ENCODE assay signal across 9 cellular contexts in genomic region chr12:49198431-49199155, GRCh38. TPM values are rescaled to one million over a fixed set of nuclear protein-coding genes. Genes with fewer than 3 reads are reported as not detected.
A peak's percentile ranks its signal among the peaks of the same experiment; 100 is the strongest.
DNase-seq lines count a peak whose midpoint lies in the region; ATAC-seq lines count a peak whose summit lies in the region.
"Had no signal": no experiment of that assay in that cellular context is flagged by ENCODE, and none has a peak within 500 bp of the region (broad histone marks: within the 10 kb centered on the region; RNA-seq: fewer than 3 reads in every experiment).

No MANE protein-coding gene starts in this region.

- ATAC-seq in right cardiac atrium (no peak), GM18867 (IDR thresholded peaks at IDR 0.05; ENCODE audit: unreplicated experiment) (no peak)

- intact Hi-C loops in right cardiac atrium (cut with DNase I), result no loop called here

- H3K27me3 ChIP-seq in adipocyte (replicated peaks; ENCODE audit: control insufficient read depth, insufficient read depth, low read length) (no peaks in the 10 kb centered on the region), right cardiac atrium (ENCODE audit: control insufficient read depth, insufficient read depth) (no peaks in the 10 kb centered on the region)

- no peak overlapping the region for H3K9ac ChIP-seq in adipocyte (ENCODE audit: low read length)

- peak; percentile 15 to 43 for DNase-seq in NCI-H524 (lab: John Stamatoyannopoulos, UW)
- no peak for DNase-seq in NCI-H524 treated with DMSO at 0.1 percent for 48 hours (lab: John Stamatoyannopoulos, UW)
- peak; percentile 67 for DNase-seq in adipocyte (ENCODE audit: low read depth)
- DNase-seq in right cardiac atrium, result peak in 2 of 3 donors; percentile 29 to 70
- DNase-seq in CD1c-positive myeloid dendritic cell (ENCODE audit: extremely low spot score), result no peak
- DNase-seq in GDM1 (lab: John Stamatoyannopoulos, UW), result no peak

- WGBS in right cardiac atrium, result 66% methylated on average over 11 of the region's 11 CpGs

- H3K9me3 ChIP-seq in adipocyte (ENCODE audit: control insufficient read depth, low read length) (no peaks in the 10 kb centered on the region), right cardiac atrium (ENCODE audit: control insufficient read depth, low read length) (no peaks in the 10 kb centered on the region)

- no peaks in the 10 kb centered on the region for H3K36me3 ChIP-seq in adipocyte (ENCODE audit: control insufficient read depth, insufficient read depth, low read length, severe bottlenecking)

- peaks cover 35% of the 10 kb centered on the region for H3K4me1 ChIP-seq in adipocyte (ENCODE audit: control insufficient read depth, insufficient read depth, low read length)
- H3K4me1 ChIP-seq in right cardiac atrium (ENCODE audit: control insufficient read depth, insufficient read depth, low read length), result peaks cover 1% of the 10 kb centered on the region

- no peak overlapping the region for H3K27ac ChIP-seq in right cardiac atrium (ENCODE audit: low read length)
- H3K27ac ChIP-seq in temporal lobe (ENCODE audit: low read depth, low read length), result peak overlapping the region; percentile 60
- H3K27ac ChIP-seq: VCaP had no signal

- H3K4me3 ChIP-seq in adipocyte (ENCODE audit: low read length), result no peak overlapping the region
- no peak overlapping the region for H3K4me3 ChIP-seq in right cardiac atrium (ENCODE audit: low read length)

RNA-seq across cellular contexts. Expression of gene TUBA1A, which starts 9.7 kb away (rescaled TPM):
- 100 to 1,000 TPM in 2 of 4 donors, 10 to 100 TPM in 2; 75.6 to 136 (median 112) TPM for total RNA-seq in right cardiac atrium
- 149 TPM for polyA plus RNA-seq in right cardiac atrium
- 6,946 TPM for total RNA-seq in temporal lobe

Comparison
In these comparisons a context has a peak if more than half of its experiments do, and no peak if none do; other contexts are left out.
1. DNase-seq: peak in NCI-H524 (2 of 2), adipocyte (single experiment) and right cardiac atrium (2 of 3); none in NCI-H524 treated with DMSO at 0.1 percent for 48 hours (single experiment), CD1c-positive myeloid dendritic cell (single experiment) and GDM1 (single experiment).
2. RNA of gene TUBA1A, which starts 9.7 kb away (total RNA-seq): 6,946 TPM in temporal lobe (single experiment); 75.6 to 136 TPM in right cardiac atrium; every median in the first group is over 10 times any median in the second.